ENCODE assay signal across 14 cellular contexts in the genomic region with DNA sequence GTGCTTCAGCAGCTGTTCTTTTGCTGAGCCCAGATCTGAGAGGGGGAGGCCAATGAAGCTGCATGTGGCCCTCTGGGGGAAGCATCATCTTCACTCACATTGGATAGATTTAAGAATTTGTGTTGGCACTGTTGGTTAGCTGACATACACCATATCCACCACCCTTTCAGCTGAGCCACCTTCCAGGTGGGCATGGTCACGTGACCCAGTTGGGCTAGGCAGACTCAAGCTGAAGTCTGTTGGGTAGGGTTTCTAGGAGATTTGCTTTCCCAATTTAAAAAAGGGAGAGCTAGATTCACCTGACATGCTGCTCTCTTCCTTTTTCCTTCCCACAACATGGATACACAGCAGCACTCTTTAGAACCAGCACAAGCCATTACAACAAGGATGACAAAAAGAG.
DNase-seq lines count a peak whose midpoint lies in the region; TF ChIP-seq lines count a peak whose summit lies in the region.
"Had no signal": no experiment of that assay in that cellular context is flagged by ENCODE, and none has a peak within 500 bp of the region (broad histone marks: within the 10 kb centered on the region; RNA-seq: fewer than 3 reads in every experiment).

No MANE protein-coding gene starts in this region.

- H3K36me3 ChIP-seq in KMS-11 (ENCODE audit: insufficient read depth), result no peaks in the 10 kb centered on the region
- H3K36me3 ChIP-seq in PC-9 (ENCODE audit: low read depth), result no peaks in the 10 kb centered on the region
- no peaks in the 10 kb centered on the region for H3K36me3 ChIP-seq in osteoblast (ENCODE audit: insufficient read depth, low read length)
- H3K36me3 ChIP-seq in smooth muscle cell (ENCODE audit: low read depth), result no peaks in the 10 kb centered on the region
- H3K36me3 ChIP-seq: BLaER1, HAP-1 had no signal

- H3F3A ChIP-seq in PC-9 (ENCODE audit: insufficient read depth, low read depth), result 0 out of 2 replicates have a peak, but pooled peaks cover 5% of the 10 kb centered on the region
- peaks cover 5% of the 10 kb centered on the region for H3F3A ChIP-seq in smooth muscle cell (ENCODE audit: low read depth)

- H3K27me3 Mint-ChIP-seq in CD14-positive monocyte (ENCODE audit: low read depth in 3 of 3), result no peaks in the 10 kb centered on the region
- H3K27me3 Mint-ChIP-seq: CD4-positive, alpha-beta T cell had no signal

- no peak for DNase-seq in CD14-positive monocyte (ENCODE audit: low spot score)
- no peak for DNase-seq in PC-9
- DNase-seq in osteoblast (ENCODE audit: insufficient read length, low spot score, missing footprints), result peak; percentile 35
- DNase-seq in Kasumi-1 (lab: John Stamatoyannopoulos, UW), result no peak
- DNase-seq in 8988T, result no peak
- DNase-seq in smooth muscle cell (lab: John Stamatoyannopoulos, UW; ENCODE audit: unreplicated experiment), result no peak
- DNase-seq: Calu3; CD4-positive, alpha-beta T cell; DMS 273 treated with DMSO at 0.1 percent for 48 hours; EL; KG1 had no signal

- intact Hi-C loops in CD14-positive monocyte (cut with micrococcal nuclease) (no loop called here), PC-9 (cut with micrococcal nuclease; ENCODE audit: unreplicated experiment) (no loop called here)

- H3K4me3 ChIP-seq in KMS-11 (IDR thresholded peaks at IDR 0.05; ENCODE audit: insufficient read depth, low read depth, low read length) (peak overlapping the region; percentile 54), PC-9 (no peak overlapping the region), osteoblast (ENCODE audit: insufficient read depth, low read length) (no peak overlapping the region), smooth muscle cell (no peak overlapping the region)
- H3K4me3 ChIP-seq: BLaER1, HAP-1 had no signal

- BruUV-seq in PC-9 (replicated peaks; lab: Mats Ljungman, UMichigan), result no TSS peak

- 96% methylated on average over 1 of the region's 1 CpG for WGBS in smooth muscle cell (ENCODE audit: low lambda C conversion rate)

- H3K4me1 Mint-ChIP-seq in CD14-positive monocyte, result peaks cover 51% of the 10 kb centered on the region

- H3K36me3 Mint-ChIP-seq in CD14-positive monocyte, result peaks cover 11 to 16% of the 10 kb centered on the region in 2 donors

- POLR2A ChIA-PET in PC-9 (lab: Charles Lee; ENCODE audit: unreplicated experiment), result no interaction called here

- H3K27ac ChIP-seq in KMS-11, result peak overlapping the region; percentile 49
- no peak overlapping the region for H3K27ac ChIP-seq in PC-9
- H3K27ac ChIP-seq in osteoblast (ENCODE audit: low read depth, low read length), result no peak overlapping the region
- H3K27ac ChIP-seq in smooth muscle cell (ENCODE audit: low read depth), result no peak overlapping the region
- H3K27ac ChIP-seq: BLaER1 had no signal

- no peak for TF ChIP-seq CTCF in CD14-positive monocyte (IDR thresholded peaks at IDR 0.05)
- no peak for TF ChIP-seq CTCF in KMS-11 (conservative IDR thresholded peaks at IDR 0.05; ENCODE audit: low read depth, low read length)
- no peak for TF ChIP-seq CTCF in PC-9 (conservative IDR thresholded peaks at IDR 0.05)
- TF ChIP-seq CTCF in osteoblast (IDR thresholded peaks at IDR 0.05; ENCODE audit: extremely low read depth, low read depth, low read length), result no peak
- TF ChIP-seq CTCF in smooth muscle cell (IDR thresholded peaks at IDR 0.05; ENCODE audit: borderline replicate concordance, insufficient read depth, poor library complexity, severe bottlenecking), result no peak

- H3K27me3 ChIP-seq in KMS-11 (ENCODE audit: insufficient read depth, low read depth), result no peaks in the 10 kb centered on the region
- no peaks in the 10 kb centered on the region for H3K27me3 ChIP-seq in PC-9 (ENCODE audit: insufficient read depth, low read depth)
- H3K27me3 ChIP-seq in osteoblast (ENCODE audit: insufficient read depth, low read length), result no peaks in the 10 kb centered on the region
- no peaks in the 10 kb centered on the region for H3K27me3 ChIP-seq in smooth muscle cell (ENCODE audit: low read depth)
- H3K27me3 ChIP-seq: BLaER1 had no signal

- H4K20me1 ChIP-seq in KMS-11 (ENCODE audit: insufficient read depth), result no peaks in the 10 kb centered on the region
- H4K20me1 ChIP-seq in PC-9 (ENCODE audit: insufficient read depth), result no peaks in the 10 kb centered on the region
- no peaks in the 10 kb centered on the region for H4K20me1 ChIP-seq in osteoblast (ENCODE audit: insufficient read depth, low read length)
- H4K20me1 ChIP-seq in smooth muscle cell (ENCODE audit: low read depth), result no peaks in the 10 kb centered on the region
- H4K20me1 ChIP-seq: BLaER1 had no signal

- H3K9me3 ChIP-seq in PC-9 (ENCODE audit: insufficient read depth, low read depth) (no peaks in the 10 kb centered on the region), osteoblast (ENCODE audit: low read depth, low read length) (no peaks in the 10 kb centered on the region), smooth muscle cell (replicated peaks; ENCODE audit: low read depth) (no peaks in the 10 kb centered on the region)
- H3K9me3 ChIP-seq: BLaER1, HAP-1 had no signal

- no peaks in the 10 kb centered on the region; the same call in 1 of the 2 replicates for H3K9me2 ChIP-seq in PC-9 (ENCODE audit: insufficient read depth)

- H3K9ac ChIP-seq in KMS-11, result no peak overlapping the region
- no peak overlapping the region for H3K9ac ChIP-seq in smooth muscle cell (ENCODE audit: low read depth)
- H3K9ac ChIP-seq: BLaER1 had no signal

- H3K4me2 ChIP-seq in KMS-11 (peak overlapping the region; percentile 73), PC-9 (0 out of 2 replicates have a peak overlapping the region, but pooled peaks have one; percentile 34), osteoblast (ENCODE audit: insufficient read depth, low read length) (no peak overlapping the region), smooth muscle cell (no peak overlapping the region)
- H3K4me2 ChIP-seq: BLaER1 had no signal

- H3K4me3 Mint-ChIP-seq in CD14-positive monocyte, result no peak overlapping the region
- H3K4me3 Mint-ChIP-seq: CD4-positive, alpha-beta T cell had no signal

- H2AFZ ChIP-seq in KMS-11 (ENCODE audit: low read depth) (peak overlapping the region; percentile 15), PC-9 (no peak overlapping the region), osteoblast (ENCODE audit: low read length) (no peak overlapping the region), smooth muscle cell (ENCODE audit: low read depth) (no peak overlapping the region)

- H3K27ac Mint-ChIP-seq in CD14-positive monocyte, result peak overlapping the region in 6 of 7 donors; percentile 83 to 94 (median 93)
- H3K27ac Mint-ChIP-seq: CD4-positive, alpha-beta T cell had no signal

- H3K9me3 Mint-ChIP-seq in CD14-positive monocyte, result peaks cover 0 to 4% (median 0%) of the 10 kb centered on the region in 7 donors
- H3K9me3 Mint-ChIP-seq: CD4-positive, alpha-beta T cell had no signal

- H3K79me2 ChIP-seq in KMS-11 (ENCODE audit: insufficient read depth, low read depth), result no peaks in the 10 kb centered on the region
- no peaks in the 10 kb centered on the region for H3K79me2 ChIP-seq in PC-9 (ENCODE audit: low read depth)
- H3K79me2 ChIP-seq in osteoblast (ENCODE audit: insufficient read depth, low read length), result no peaks in the 10 kb centered on the region
- H3K79me2 ChIP-seq in smooth muscle cell (ENCODE audit: low read depth), result no peaks in the 10 kb centered on the region

- H3K4me1 ChIP-seq in KMS-11 (ENCODE audit: low read depth, poor library complexity, severe bottlenecking) (peaks cover 80% of the 10 kb centered on the region), PC-9 (replicated peaks; ENCODE audit: insufficient read depth) (peaks cover 11% of the 10 kb centered on the region; the same call in 1 of the 2 replicates), osteoblast (ENCODE audit: insufficient read depth, low read length) (no peaks in the 10 kb centered on the region), smooth muscle cell (ENCODE audit: low read depth) (no peaks in the 10 kb centered on the region)
- H3K4me1 ChIP-seq: HAP-1 had no signal

- CTCF ChIA-PET in PC-9 (lab: Charles Lee), result no interaction called here

Comparison
In these comparisons a context has a peak if more than half of its experiments do, and no peak if none do; other contexts are left out.
1. H3K4me2 ChIP-seq: peak in KMS-11 (single experiment) and PC-9 (single experiment); none in osteoblast (single experiment) and smooth muscle cell (single experiment).